ENCODE assay signal across 35 cellular contexts in genomic region chr1:32010246-32010645, GRCh38.
"Had no signal": no experiment of that assay in that cellular context is flagged by ENCODE, and none has a peak within 500 bp of the region (broad histone marks: within the 10 kb centered on the region; RNA-seq: fewer than 3 reads in every experiment).

No MANE protein-coding gene starts in this region.

- FAIRE-seq: bronchial epithelial cell had no signal

- DNase-seq: activated B cell treated with CpG ODN at 0.5 μM for 24 hours; activated CD4-positive, alpha-beta memory T cell treated with anti-CD3 and anti-CD28 coated beads for 36 hours; activated CD4-positive, alpha-beta T cell treated with anti-CD3 and anti-CD28 coated beads for 4 hours; activated CD4-positive, alpha-beta T cell treated with anti-CD3 and anti-CD28 coated beads, Interleukin-2, amount 50 U/mL, for 1 hour; activated CD4-positive, CD25-positive, alpha-beta regulatory T cell treated with anti-CD3 and anti-CD28 coated beads, Interleukin-2, amount 50 U/mL, for 72 hours; activated CD8-positive, alpha-beta memory T cell treated with anti-CD3 and anti-CD28 coated beads, Interleukin-2, amount 50 U/mL, for 4 hours; activated gamma-delta T cell treated with Interleukin-2 at 50 U/mL for 16 hours; activated naive CD4-positive, alpha-beta T cell treated with anti-CD3 and anti-CD28 coated beads for 36 hours; activated naive CD8-positive, alpha-beta T cell treated with anti-CD3 and anti-CD28 coated beads, Interleukin-2, amount 50 U/mL, for 24 hours; activated T-cell treated with anti-CD3 and anti-CD28 coated beads for 4 hours; activated T-cell treated with anti-CD3 and anti-CD28 coated beads, Interleukin-2, amount 50 U/mL, for 4 hours; anterior cingulate cortex; caudate nucleus; cerebellar nuclear complex; NCI-H1092 treated with DMSO at 0.1 percent for 48 hours; NCI-H1417; NCI-H146; NCI-H187; NCI-H2029 treated with DMSO at 0.1 percent for 48 hours; NCI-H2107; NCI-H2171; NCI-H226; NCI-H446 treated with DMSO at 0.1 percent for 48 hours; NCI-H524 treated with DMSO at 0.1 percent for 48 hours; PC-3; Peyer's patch; SIG-M5; SW 1271; T-helper 1 cell; T-helper 2 cell; T-helper 9 cell had no signal

- H3K36me3 ChIP-seq: Peyer's patch had no signal

- ATAC-seq: activated naive CD4-positive, alpha-beta T cell treated with anti-CD3 and anti-CD28 coated beads, Interleukin-2, amount 50 U/mL, for 72 hours; activated naive CD8-positive, alpha-beta T cell treated with anti-CD3 and anti-CD28 coated beads, Interleukin-2, amount 50 U/mL, for 24 hours; activated T-cell treated with anti-CD3 and anti-CD28 coated beads, Interleukin-2, amount 50 U/mL, for 4 hours; PC-3; Right ventricle myocardium inferior had no signal

- H3K4me3 ChIP-seq: Peyer's patch had no signal

- H3K27me3 ChIP-seq: Peyer's patch had no signal

- H3K27ac ChIP-seq: Peyer's patch, VCaP had no signal
